ENCODE assay signal across 11 cellular contexts in the genomic region with DNA sequence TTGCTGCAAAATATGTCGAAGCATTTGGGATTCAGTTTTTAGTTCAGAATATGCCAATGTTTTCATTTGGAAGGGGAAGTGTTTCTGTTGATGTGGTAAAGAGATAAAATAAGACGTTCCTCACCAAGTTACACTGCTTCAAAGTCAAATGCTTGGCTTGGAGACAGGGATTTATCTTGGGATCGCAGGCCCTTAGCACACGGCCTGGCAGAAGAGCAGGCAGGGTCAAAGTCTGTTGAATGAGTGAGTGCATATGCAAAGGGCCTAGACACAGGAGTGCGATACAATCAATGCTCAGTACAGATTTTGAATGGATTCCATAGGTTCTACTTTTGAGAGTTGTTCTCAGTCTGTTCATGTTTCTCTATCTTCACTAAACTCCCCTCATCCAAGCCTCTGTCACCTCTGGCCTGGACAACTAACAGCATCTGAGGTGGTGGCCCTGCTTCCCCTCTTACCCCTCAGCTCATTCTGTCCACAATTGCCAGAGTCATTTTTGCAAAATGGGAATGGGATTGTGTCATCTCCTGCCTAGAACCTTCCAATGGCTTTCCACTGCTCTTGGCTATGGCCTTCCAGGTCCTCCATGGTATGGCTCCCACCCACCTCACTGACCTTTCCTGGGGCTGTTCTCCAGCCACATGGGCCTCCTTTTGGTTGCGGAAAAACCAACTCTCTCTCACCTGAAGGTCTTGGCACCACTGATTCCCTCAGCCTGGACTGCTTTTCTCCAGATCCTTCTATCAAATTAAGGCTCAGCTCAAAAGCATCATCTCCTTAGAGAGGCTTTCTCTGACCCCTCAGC. TPM values are rescaled to one million over a fixed set of nuclear protein-coding genes. Genes with fewer than 3 reads are reported as not detected.
DNase-seq lines count a peak whose midpoint lies in the region; ATAC-seq and TF ChIP-seq lines count a peak whose summit lies in the region.
"Had no signal": no experiment of that assay in that cellular context is flagged by ENCODE, and none has a peak within 500 bp of the region (broad histone marks: within the 10 kb centered on the region; RNA-seq: fewer than 3 reads in every experiment).

No MANE protein-coding gene starts in this region.

- DNase-seq in activated CD4-positive, alpha-beta T cell treated with anti-CD3 and anti-CD28 coated beads, Interleukin-2, amount 10 ng/mL, durations not matched to agents 7 days and 5 days = no peak
- DNase-seq in activated CD4-positive, alpha-beta T cell treated with anti-CD3 and anti-CD28 coated beads, Interleukin-2, amount 50 U/mL, for 48 hours = no peak
- DNase-seq in activated T-helper 1 cell treated with anti-CD3 and anti-CD28 coated beads, Interleukin-12 subunit alpha, Interleukin-12 subunit beta, Interleukin-2, Interleukin-4 antibody, amounts not matched to agents 30 ng/mL and 10 ng/mL and 1 ng/mL, durations not matched to agents 14 hours and 24 hours and 36 hours (ENCODE audit: low spot score) = no peak
- DNase-seq in DMS 273 (lab: John Stamatoyannopoulos, UW; ENCODE audit: unreplicated experiment) (no peak), GM20000 (ENCODE audit: low spot score) (no peak)
- DNase-seq: AML-193, midbrain, NCI-H187 treated with DMSO at 0.1 percent for 48 hours had no signal

- H3K27me3 Mint-ChIP-seq in activated CD4-positive, alpha-beta T cell treated with anti-CD3 and anti-CD28 coated beads, Interleukin-2, amount 10 ng/mL, durations not matched to agents 7 days and 5 days = no peaks in the 10 kb centered on the region
- H3K27me3 Mint-ChIP-seq in activated T-helper 1 cell treated with anti-CD3 and anti-CD28 coated beads, Interleukin-12 subunit alpha, Interleukin-12 subunit beta, Interleukin-2, Interleukin-4 antibody, amounts not matched to agents 30 ng/mL and 10 ng/mL and 1 ng/mL, durations not matched to agents 14 hours and 24 hours and 36 hours (ENCODE audit: insufficient read depth) = no peaks in the 10 kb centered on the region

- no peak for TF ChIP-seq CTCF in GM20000 (IDR thresholded peaks at IDR 0.05; ENCODE audit: extremely low read depth, missing control alignments)

- H3K4me1 Mint-ChIP-seq in activated CD4-positive, alpha-beta T cell treated with anti-CD3 and anti-CD28 coated beads, Interleukin-2, amount 10 ng/mL, durations not matched to agents 7 days and 5 days = peaks cover 82% of the 10 kb centered on the region
- H3K4me1 Mint-ChIP-seq in activated T-helper 1 cell treated with anti-CD3 and anti-CD28 coated beads, Interleukin-12 subunit alpha, Interleukin-12 subunit beta, Interleukin-2, Interleukin-4 antibody, amounts not matched to agents 30 ng/mL and 10 ng/mL and 1 ng/mL, durations not matched to agents 14 hours and 24 hours and 36 hours (ENCODE audit: low read depth) = peaks cover 61% of the 10 kb centered on the region

- no peak for ATAC-seq in GM21825 (IDR thresholded peaks at IDR 0.05; ENCODE audit: unreplicated experiment)

- H3K27ac Mint-ChIP-seq in activated CD4-positive, alpha-beta T cell treated with anti-CD3 and anti-CD28 coated beads, Interleukin-2, amount 10 ng/mL, durations not matched to agents 7 days and 5 days = peak overlapping the region; percentile 73
- peak overlapping the region; percentile 40 for H3K27ac Mint-ChIP-seq in activated T-helper 1 cell treated with anti-CD3 and anti-CD28 coated beads, Interleukin-12 subunit alpha, Interleukin-12 subunit beta, Interleukin-2, Interleukin-4 antibody, amounts not matched to agents 30 ng/mL and 10 ng/mL and 1 ng/mL, durations not matched to agents 14 hours and 24 hours and 36 hours

- CTCF ChIA-PET in activated CD4-positive, alpha-beta T cell treated with anti-CD3 and anti-CD28 coated beads, Interleukin-2, amount 10 ng/mL, durations not matched to agents 7 days and 5 days (lab: Charles Lee) = interaction anchor here (2.5 kb wide), 1 partner anchor 21 kb away, joined by 6 read pairs; no protein-coding TSS in a partner anchor

- H3K9me3 ChIP-seq in subcutaneous abdominal adipose tissue (ENCODE audit: control insufficient read depth in 5 of 5, low read length in 5 of 5) = no peaks in the 10 kb centered on the region

- no peaks in the 10 kb centered on the region for H3K27me3 ChIP-seq in layer of hippocampus (ENCODE audit: control insufficient read depth, insufficient read depth, low read length)
- H3K27me3 ChIP-seq in subcutaneous abdominal adipose tissue (ENCODE audit: control insufficient read depth in 5 of 5, insufficient read depth in 4 of 5, low read length in 5 of 5) = no peaks in the 10 kb centered on the region

- H3K4me3 ChIP-seq in subcutaneous abdominal adipose tissue (ENCODE audit: low read depth in 1 of 5, low read length in 5 of 5) = peak overlapping the region; percentile 21 to 78 (median 54)

- POLR2A ChIA-PET in activated CD4-positive, alpha-beta T cell treated with anti-CD3 and anti-CD28 coated beads, Interleukin-2, amount 10 ng/mL, durations not matched to agents 7 days and 5 days (lab: Charles Lee) = interaction anchor here (0.6 kb wide), 1 partner anchor 386 kb away, joined by 3 read pairs; no protein-coding TSS in a partner anchor

- H3K4me1 ChIP-seq in subcutaneous abdominal adipose tissue (ENCODE audit: control insufficient read depth in 5 of 5, insufficient read depth in 5 of 5, low read length in 5 of 5) = peaks cover 36 to 93% (median 92%) of the 10 kb centered on the region in 5 donors

- H3K36me3 ChIP-seq in subcutaneous abdominal adipose tissue (ENCODE audit: control insufficient read depth in 5 of 5, insufficient read depth in 5 of 5, low read length in 5 of 5) = peaks cover 0 to 12% (median 2%) of the 10 kb centered on the region in 5 donors

- H3K36me3 Mint-ChIP-seq in activated CD4-positive, alpha-beta T cell treated with anti-CD3 and anti-CD28 coated beads, Interleukin-2, amount 10 ng/mL, durations not matched to agents 7 days and 5 days (ENCODE audit: low read depth) = peaks cover 32% of the 10 kb centered on the region
- peaks cover 25% of the 10 kb centered on the region for H3K36me3 Mint-ChIP-seq in activated T-helper 1 cell treated with anti-CD3 and anti-CD28 coated beads, Interleukin-12 subunit alpha, Interleukin-12 subunit beta, Interleukin-2, Interleukin-4 antibody, amounts not matched to agents 30 ng/mL and 10 ng/mL and 1 ng/mL, durations not matched to agents 14 hours and 24 hours and 36 hours (ENCODE audit: low read depth)

- intact Hi-C loops in activated T-helper 1 cell treated with anti-CD3 and anti-CD28 coated beads, Interleukin-12 subunit alpha, Interleukin-12 subunit beta, Interleukin-2, Interleukin-4 antibody, amounts not matched to agents 30 ng/mL and 10 ng/mL and 1 ng/mL, durations not matched to agents 14 hours and 24 hours and 36 hours (cut with micrococcal nuclease) = loop anchor here (2.0 kb wide), 1 partner anchor 68 kb away; no protein-coding TSS in a partner anchor

- H3K27ac ChIP-seq in layer of hippocampus (ENCODE audit: low read depth, low read length) (peak overlapping the region; percentile 43), subcutaneous abdominal adipose tissue (ENCODE audit: low read depth, low read length) (peak overlapping the region; percentile 75)

- H3K4me3 Mint-ChIP-seq in activated CD4-positive, alpha-beta T cell treated with anti-CD3 and anti-CD28 coated beads, Interleukin-2, amount 10 ng/mL, durations not matched to agents 7 days and 5 days = peak overlapping the region; percentile 83
- H3K4me3 Mint-ChIP-seq in activated T-helper 1 cell treated with anti-CD3 and anti-CD28 coated beads, Interleukin-12 subunit alpha, Interleukin-12 subunit beta, Interleukin-2, Interleukin-4 antibody, amounts not matched to agents 30 ng/mL and 10 ng/mL and 1 ng/mL, durations not matched to agents 14 hours and 24 hours and 36 hours = peak overlapping the region; percentile 97

- H3K9me3 Mint-ChIP-seq in activated CD4-positive, alpha-beta T cell treated with anti-CD3 and anti-CD28 coated beads, Interleukin-2, amount 10 ng/mL, durations not matched to agents 7 days and 5 days = no peaks in the 10 kb centered on the region
- H3K9me3 Mint-ChIP-seq in activated T-helper 1 cell treated with anti-CD3 and anti-CD28 coated beads, Interleukin-12 subunit alpha, Interleukin-12 subunit beta, Interleukin-2, Interleukin-4 antibody, amounts not matched to agents 30 ng/mL and 10 ng/mL and 1 ng/mL, durations not matched to agents 14 hours and 24 hours and 36 hours = no peaks in the 10 kb centered on the region

- peak overlapping the region in 2 of 5 donors; percentile 31 to 95 for H3K9ac ChIP-seq in subcutaneous abdominal adipose tissue (ENCODE audit: low read length in 5 of 5)

RNA-seq across cellular contexts. Expression of a gene that starts 3.2 kb away (rescaled TPM):
- 10 to 100 TPM; 29.2 to 36.9 TPM for total RNA-seq in activated CD4-positive, alpha-beta T cell treated with anti-CD3 and anti-CD28 coated beads, Interleukin-2, amount 10 ng/mL, durations not matched to agents 7 days and 5 days
- total RNA-seq in activated T-helper 1 cell treated with anti-CD3 and anti-CD28 coated beads, Interleukin-12 subunit alpha, Interleukin-12 subunit beta, Interleukin-2, Interleukin-4 antibody, amounts not matched to agents 30 ng/mL and 10 ng/mL and 1 ng/mL, durations not matched to agents 14 hours and 24 hours and 36 hours = 36.2 and 40.8 TPM in 2 replicates

RNA-seq across cellular contexts. Expression of a gene that starts 5.3 kb away (rescaled TPM):
- 10 to 100 TPM; 30.9 to 35.1 TPM for total RNA-seq in activated CD4-positive, alpha-beta T cell treated with anti-CD3 and anti-CD28 coated beads, Interleukin-2, amount 10 ng/mL, durations not matched to agents 7 days and 5 days
- 36.3 and 37.4 TPM in 2 replicates for total RNA-seq in activated T-helper 1 cell treated with anti-CD3 and anti-CD28 coated beads, Interleukin-12 subunit alpha, Interleukin-12 subunit beta, Interleukin-2, Interleukin-4 antibody, amounts not matched to agents 30 ng/mL and 10 ng/mL and 1 ng/mL, durations not matched to agents 14 hours and 24 hours and 36 hours
